In the genomic region with DNA sequence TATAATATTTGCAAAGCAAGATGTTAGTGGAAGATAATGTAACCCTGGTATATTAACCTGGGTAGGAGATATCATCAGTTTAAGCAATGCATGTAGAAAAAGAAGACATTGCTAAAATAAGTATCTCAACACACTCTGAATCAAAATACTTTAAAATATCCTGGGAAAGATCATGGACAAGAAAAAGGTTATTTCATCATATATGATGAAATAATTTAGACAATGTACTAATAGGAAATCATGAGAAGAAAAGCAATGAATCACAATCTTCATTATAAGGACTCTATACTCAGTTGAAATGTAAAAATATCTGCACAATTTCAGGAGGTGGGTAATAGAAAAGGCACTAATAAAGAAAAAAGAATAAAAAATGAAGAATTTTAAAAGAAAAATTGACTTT, we compare ENCODE assay signal across 1 cellular context.
TF ChIP-seq lines count a peak whose summit lies in the region.

No MANE protein-coding gene starts in this region.

TF ChIP-seq in liver, 16 proteins besides CTCF, POLR2A, EP300 and RAD21 (continued from another document):
- TF ChIP-seq, protein P1, sequence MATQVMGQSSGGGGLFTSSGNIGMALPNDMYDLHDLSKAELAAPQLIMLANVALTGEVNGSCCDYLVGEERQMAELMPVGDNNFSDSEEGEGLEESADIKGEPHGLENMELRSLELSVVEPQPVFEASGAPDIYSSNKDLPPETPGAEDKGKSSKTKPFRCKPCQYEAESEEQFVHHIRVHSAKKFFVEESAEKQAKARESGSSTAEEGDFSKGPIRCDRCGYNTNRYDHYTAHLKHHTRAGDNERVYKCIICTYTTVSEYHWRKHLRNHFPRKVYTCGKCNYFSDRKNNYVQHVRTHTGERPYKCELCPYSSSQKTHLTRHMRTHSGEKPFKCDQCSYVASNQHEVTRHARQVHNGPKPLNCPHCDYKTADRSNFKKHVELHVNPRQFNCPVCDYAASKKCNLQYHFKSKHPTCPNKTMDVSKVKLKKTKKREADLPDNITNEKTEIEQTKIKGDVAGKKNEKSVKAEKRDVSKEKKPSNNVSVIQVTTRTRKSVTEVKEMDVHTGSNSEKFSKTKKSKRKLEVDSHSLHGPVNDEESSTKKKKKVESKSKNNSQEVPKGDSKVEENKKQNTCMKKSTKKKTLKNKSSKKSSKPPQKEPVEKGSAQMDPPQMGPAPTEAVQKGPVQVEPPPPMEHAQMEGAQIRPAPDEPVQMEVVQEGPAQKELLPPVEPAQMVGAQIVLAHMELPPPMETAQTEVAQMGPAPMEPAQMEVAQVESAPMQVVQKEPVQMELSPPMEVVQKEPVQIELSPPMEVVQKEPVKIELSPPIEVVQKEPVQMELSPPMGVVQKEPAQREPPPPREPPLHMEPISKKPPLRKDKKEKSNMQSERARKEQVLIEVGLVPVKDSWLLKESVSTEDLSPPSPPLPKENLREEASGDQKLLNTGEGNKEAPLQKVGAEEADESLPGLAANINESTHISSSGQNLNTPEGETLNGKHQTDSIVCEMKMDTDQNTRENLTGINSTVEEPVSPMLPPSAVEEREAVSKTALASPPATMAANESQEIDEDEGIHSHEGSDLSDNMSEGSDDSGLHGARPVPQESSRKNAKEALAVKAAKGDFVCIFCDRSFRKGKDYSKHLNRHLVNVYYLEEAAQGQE (IDR thresholded peaks at IDR 0.05): no peak
- TF ChIP-seq TAF1 (conservative IDR thresholded peaks at IDR 0.05): no peak
- TF ChIP-seq EGR1 (IDR thresholded peaks at IDR 0.05; ENCODE audit: low read depth in 2 of 2): no peak
- no peak for TF ChIP-seq RXRA (IDR thresholded peaks at IDR 0.05)
